In genomic region chr17:1511290-1511689, GRCh38 we compare ENCODE assay signal across 1 cellular context.
TF ChIP-seq lines count a peak whose summit lies in the region.

No MANE protein-coding gene starts in this region.

TF ChIP-seq in endothelial cell of umbilical vein, 7 proteins besides CTCF, POLR2A, EP300 and RAD21 (continued from another document):
- peak; percentile 13 for TF ChIP-seq MAX (IDR thresholded peaks at IDR 0.05; ENCODE audit: insufficient read depth, insufficient read length)
